ENCODE assay signal across 9 cellular contexts in genomic region chr2:217714268-217714643, GRCh38.
DNase-seq lines count a peak whose midpoint lies in the region; ATAC-seq and TF ChIP-seq lines count a peak whose summit lies in the region.
"Had no signal": no experiment of that assay in that cellular context is flagged by ENCODE, and none has a peak within 500 bp of the region (broad histone marks: within the 10 kb centered on the region; RNA-seq: fewer than 3 reads in every experiment).

No MANE protein-coding gene starts in this region.

- POLR2A ChIA-PET in CD8-positive, alpha-beta memory T cell (lab: Charles Lee): no interaction called here
- POLR2A ChIA-PET in CD4-positive, alpha-beta T cell (lab: Charles Lee): no interaction called here

- no peak overlapping the region for H3K27ac Mint-ChIP-seq in CD8-positive, alpha-beta memory T cell
- no peak overlapping the region for H3K27ac Mint-ChIP-seq in CD4-positive, alpha-beta T cell

- H3K36me3 ChIP-seq in right lobe of liver (no peaks in the 10 kb centered on the region), stomach (no peaks in the 10 kb centered on the region)
- H3K36me3 ChIP-seq in CD8-positive, alpha-beta memory T cell (ENCODE audit: insufficient read depth, low read length): no peaks in the 10 kb centered on the region

- no peak overlapping the region for H3K4me3 Mint-ChIP-seq in CD8-positive, alpha-beta memory T cell
- H3K4me3 Mint-ChIP-seq in CD4-positive, alpha-beta T cell: no peak overlapping the region

- TF ChIP-seq CTCF in coronary artery (IDR thresholded peaks at IDR 0.05): no peak
- TF ChIP-seq CTCF in right lobe of liver (IDR thresholded peaks at IDR 0.05): no peak
- no peak for TF ChIP-seq CTCF in stomach (IDR thresholded peaks at IDR 0.05)
- TF ChIP-seq CTCF in CD4-positive, alpha-beta T cell (IDR thresholded peaks at IDR 0.05): no peak

- no peaks in the 10 kb centered on the region for H3K27me3 ChIP-seq in right lobe of liver
- H3K27me3 ChIP-seq in stomach: no peaks in the 10 kb centered on the region
- H3K27me3 ChIP-seq in CD8-positive, alpha-beta memory T cell (ENCODE audit: insufficient read depth, low read length, poor library complexity, severe bottlenecking): no peaks in the 10 kb centered on the region
- H3K27me3 ChIP-seq in CD4-positive, alpha-beta T cell (ENCODE audit: control insufficient read depth, insufficient read depth, low read length): no peaks in the 10 kb centered on the region

- H3K4me1 Mint-ChIP-seq in CD8-positive, alpha-beta memory T cell: peaks cover 0 to 5% (median 0%) of the 10 kb centered on the region in 3 donors
- peaks cover 6% of the 10 kb centered on the region for H3K4me1 Mint-ChIP-seq in CD4-positive, alpha-beta T cell (ENCODE audit: low read depth)

- H3K27me3 Mint-ChIP-seq in CD8-positive, alpha-beta memory T cell: peaks cover 4 to 11% of the 10 kb centered on the region in 2 donors
- H3K27me3 Mint-ChIP-seq in CD4-positive, alpha-beta T cell: no peaks in the 10 kb centered on the region

- no peak overlapping the region for H3K4me3 ChIP-seq in coronary artery
- H3K4me3 ChIP-seq in right lobe of liver: no peak overlapping the region
- H3K4me3 ChIP-seq in stomach: no peak overlapping the region
- no peak overlapping the region for H3K4me3 ChIP-seq in CD8-positive, alpha-beta memory T cell (ENCODE audit: low read length)

- CTCF ChIA-PET in CD8-positive, alpha-beta memory T cell (lab: Charles Lee): interaction anchor here (2.2 kb wide), 1 partner anchor 9 kb away, joined by 8 read pairs; no protein-coding TSS in a partner anchor
- CTCF ChIA-PET in CD4-positive, alpha-beta T cell (lab: Charles Lee): no interaction called here

- H3K36me3 Mint-ChIP-seq in CD8-positive, alpha-beta memory T cell: no peaks in the 10 kb centered on the region
- no peaks in the 10 kb centered on the region for H3K36me3 Mint-ChIP-seq in CD4-positive, alpha-beta T cell (ENCODE audit: low read depth)

- H3K4me1 ChIP-seq in right lobe of liver (peaks cover 0 to 3% (median 0%) of the 10 kb centered on the region in 4 donors), stomach (peaks cover 10 to 31% (median 21%) of the 10 kb centered on the region in 4 donors)
- peaks cover 3% of the 10 kb centered on the region for H3K4me1 ChIP-seq in CD8-positive, alpha-beta memory T cell (ENCODE audit: insufficient read depth, low read length)

- no peaks in the 10 kb centered on the region for H3K9me3 Mint-ChIP-seq in CD8-positive, alpha-beta memory T cell
- no peaks in the 10 kb centered on the region for H3K9me3 Mint-ChIP-seq in CD4-positive, alpha-beta T cell

- TF ChIP-seq POLR2A in right lobe of liver (IDR thresholded peaks at IDR 0.05) (no peak), stomach (IDR thresholded peaks at IDR 0.05) (no peak)

- WGBS in right lobe of liver (ENCODE audit: insufficient coverage, low coverage, low lambda C conversion rate, missing lambda C conversion rate): 39% methylated on average over 5 of the region's 8 CpGs
- 28 to 46% (median 39%) methylated on average over 2 to 8 of the region's 8 CpGs for WGBS in stomach, 5 donors

- peak; percentile 38 for DNase-seq in HPDE6-E6E7 (ENCODE audit: extremely low spot score)
- DNase-seq in coronary artery (ENCODE audit: low spot score): peak; percentile 81
- peak; percentile 42 to 60 (median 46) for DNase-seq in right lobe of liver
- DNase-seq in stomach: no peak
- no peak for DNase-seq in activated CD4-positive, alpha-beta T cell treated with anti-CD3 and anti-CD28 coated beads, Interleukin-2, amount 50 U/mL, for 4 hours
- no peak for DNase-seq in NOMO-1 treated with DMSO at 0.1 percent for 48 hours (lab: John Stamatoyannopoulos, UW; ENCODE audit: unreplicated experiment)
- DNase-seq in CD8-positive, alpha-beta memory T cell: no peak
- no peak for DNase-seq in CD4-positive, alpha-beta T cell

- TF ChIP-seq EP300 in stomach (IDR thresholded peaks at IDR 0.05): no peak

- ATAC-seq in right lobe of liver: peak; percentile 18 to 61 (median 52)
- no peak for ATAC-seq in CD4-positive, alpha-beta T cell (ENCODE audit: poor library complexity)

- H3K27ac ChIP-seq in coronary artery (peak overlapping the region in 1 of 2 donors; percentile 73), right lobe of liver (no peak overlapping the region), stomach (peak overlapping the region in 4 of 5 donors; percentile 56 to 78 (median 58))
- no peak overlapping the region for H3K27ac ChIP-seq in CD8-positive, alpha-beta memory T cell (ENCODE audit: low read depth, low read length)
- no peak overlapping the region for H3K27ac ChIP-seq in CD4-positive, alpha-beta T cell (ENCODE audit: low read depth, low read length)
- H3K27ac ChIP-seq: KMS-11 had no signal

- no peaks in the 10 kb centered on the region for H3K9me3 ChIP-seq in right lobe of liver
- H3K9me3 ChIP-seq in stomach: peaks cover 0 to 9% (median 0%) of the 10 kb centered on the region in 4 donors
- H3K9me3 ChIP-seq in CD8-positive, alpha-beta memory T cell (ENCODE audit: low read length): no peaks in the 10 kb centered on the region
- H3K9me3 ChIP-seq in CD4-positive, alpha-beta T cell (ENCODE audit: control insufficient read depth, low read length): no peaks in the 10 kb centered on the region

- intact Hi-C loops in right lobe of liver (cut with DNase I) (loop anchor here in 1 of 2 donors (5.0 to 10.0 kb wide), 2 partner anchors 62 to 1039 kb away; no protein-coding TSS in a partner anchor), stomach (cut with DNase I; ENCODE audit: low total_unique reads) (loop anchor here (10.0 kb wide), 1 partner anchor 1029 kb away; no protein-coding TSS in a partner anchor)
- intact Hi-C loops in CD4-positive, alpha-beta T cell (cut with DNase I, micrococcal nuclease): loop anchor here (5.0 kb wide), 3 partner anchors 672 to 1192 kb away; partner anchors contain the start of gene IGFBP5 (in 2 of the 2)

Comparison
In these comparisons a context has a peak if more than half of its experiments do, and no peak if none do; other contexts are left out.
1. DNase-seq: peak in HPDE6-E6E7 (single experiment), coronary artery (single experiment) and right lobe of liver (3 of 3); none in stomach (single experiment), activated CD4-positive, alpha-beta T cell treated with anti-CD3 and anti-CD28 coated beads, Interleukin-2, amount 50 U/mL, for 4 hours (0 of 2), NOMO-1 treated with DMSO at 0.1 percent for 48 hours (single experiment), CD8-positive, alpha-beta memory T cell (0 of 5) and CD4-positive, alpha-beta T cell (0 of 10).
2. H3K27ac ChIP-seq: peak in stomach (4 of 5); none in right lobe of liver (0 of 3), CD8-positive, alpha-beta memory T cell (single experiment) and CD4-positive, alpha-beta T cell (single experiment).